Comparison of ENCODE assay signal across 1 cellular context in genomic region chr19:680287-681028, GRCh38.
A peak's percentile ranks its signal among the peaks of the same experiment; 100 is the strongest.
TF ChIP-seq lines count a peak whose summit lies in the region.

No MANE protein-coding gene starts in this region.

TF ChIP-seq in HepG2, 621 proteins besides CTCF, POLR2A, EP300 and RAD21 (continued from another document and continues in another):
- TF ChIP-seq DMAP1 (CRISPR knock-in tag; IDR thresholded peaks at IDR 0.05) (no peak; the same call in 1 of the 2 replicates), ELF1 (CRISPR knock-in tag; IDR thresholded peaks at IDR 0.05) (no peak), POLR2G (IDR thresholded peaks at IDR 0.05; ENCODE audit: low read depth, low read length) (peak; percentile 62), ZNF318 (CRISPR knock-in tag; IDR thresholded peaks at IDR 0.05) (no peak), PHF5A (CRISPR knock-in tag; IDR thresholded peaks at IDR 0.05; ENCODE audit: low read depth, unreplicated experiment) (no peak), ZFP62 (CRISPR knock-in tag; IDR thresholded peaks at IDR 0.05) (no peak), ZBTB14 (CRISPR knock-in tag; IDR thresholded peaks at IDR 0.05) (peak; percentile 90), TARDBP (CRISPR knock-in tag; IDR thresholded peaks at IDR 0.05) (no peak), ZNF747 (CRISPR knock-in tag; IDR thresholded peaks at IDR 0.05; ENCODE audit: borderline replicate concordance) (0 out of 2 replicates have a peak, but pooled peaks have one; percentile 22), ARNTL (CRISPR knock-in tag; IDR thresholded peaks at IDR 0.05) (no peak), SOX13 (IDR thresholded peaks at IDR 0.05) (no peak), SOX13 (CRISPR knock-in tag; conservative IDR thresholded peaks at IDR 0.05 in 1 of 2, IDR thresholded peaks at IDR 0.05 in 1 of 2) (no peak), ZC3H4 (CRISPR knock-in tag; IDR thresholded peaks at IDR 0.05; ENCODE audit: borderline replicate concordance) (no peak), ZNF333 (CRISPR knock-in tag; IDR thresholded peaks at IDR 0.05; ENCODE audit: borderline replicate concordance) (no peak), CBX1 (IDR thresholded peaks at IDR 0.05; ENCODE audit: low read depth) (no peak), HOXA5 (CRISPR knock-in tag; IDR thresholded peaks at IDR 0.05) (no peak), ZNF414 (CRISPR knock-in tag; IDR thresholded peaks at IDR 0.05) (no peak; the same call in 1 of the 2 replicates), ZSCAN29 (CRISPR knock-in tag; conservative IDR thresholded peaks at IDR 0.05) (no peak), STAG1 (CRISPR knock-in tag; IDR thresholded peaks at IDR 0.05) (peak; percentile 28), SMYD3 (CRISPR knock-in tag; IDR thresholded peaks at IDR 0.05) (no peak), ZNF468 (CRISPR knock-in tag; IDR thresholded peaks at IDR 0.05) (no peak), JUNB (CRISPR knock-in tag; IDR thresholded peaks at IDR 0.05; ENCODE audit: borderline replicate concordance) (no peak), HMG20B (CRISPR knock-in tag; conservative IDR thresholded peaks at IDR 0.05) (no peak), BHLHE40 (IDR thresholded peaks at IDR 0.05; ENCODE audit: low read length) (peak; percentile 23; the same call in 1 of the 2 replicates), REST (IDR thresholded peaks at IDR 0.05; ENCODE audit: borderline replicate concordance in 1 of 2, low read depth in 1 of 2, low read length in 2 of 2) (no peak), PHF21A (CRISPR knock-in tag; IDR thresholded peaks at IDR 0.05) (no peak; the same call in 1 of the 2 replicates), NONO (IDR thresholded peaks at IDR 0.05) (no peak), NONO (CRISPR knock-in tag; conservative IDR thresholded peaks at IDR 0.05) (0 out of 2 replicates have a peak, but pooled peaks have one; percentile 25), HIC2 (CRISPR knock-in tag; IDR thresholded peaks at IDR 0.05; ENCODE audit: low read depth) (no peak), PBX2 (CRISPR knock-in tag; IDR thresholded peaks at IDR 0.05) (no peak), THYN1 (CRISPR knock-in tag; IDR thresholded peaks at IDR 0.05; ENCODE audit: borderline replicate concordance, low read depth) (no peak), ZNF296 (CRISPR knock-in tag; conservative IDR thresholded peaks at IDR 0.05) (no peak), ZNF12 (CRISPR knock-in tag; IDR thresholded peaks at IDR 0.05) (no peak), CSRNP2 (CRISPR knock-in tag; conservative IDR thresholded peaks at IDR 0.05; ENCODE audit: low read depth) (no peak), ZNF558 (CRISPR knock-in tag; IDR thresholded peaks at IDR 0.05; ENCODE audit: borderline replicate concordance) (no peak), ZBTB25 (CRISPR knock-in tag; IDR thresholded peaks at IDR 0.05) (no peak), ATM (IDR thresholded peaks at IDR 0.05; ENCODE audit: borderline replicate concordance) (no peak), HBP1 (CRISPR knock-in tag; IDR thresholded peaks at IDR 0.05; ENCODE audit: low read depth) (no peak), ZKSCAN5 (CRISPR knock-in tag; IDR thresholded peaks at IDR 0.05) (no peak), ZNF570 (CRISPR knock-in tag; IDR thresholded peaks at IDR 0.05; ENCODE audit: borderline replicate concordance) (no peak), ZNF740 (CRISPR knock-in tag; IDR thresholded peaks at IDR 0.05) (no peak), ZFP90 (CRISPR knock-in tag; IDR thresholded peaks at IDR 0.05; ENCODE audit: borderline replicate concordance) (no peak)
